In the genomic region with DNA sequence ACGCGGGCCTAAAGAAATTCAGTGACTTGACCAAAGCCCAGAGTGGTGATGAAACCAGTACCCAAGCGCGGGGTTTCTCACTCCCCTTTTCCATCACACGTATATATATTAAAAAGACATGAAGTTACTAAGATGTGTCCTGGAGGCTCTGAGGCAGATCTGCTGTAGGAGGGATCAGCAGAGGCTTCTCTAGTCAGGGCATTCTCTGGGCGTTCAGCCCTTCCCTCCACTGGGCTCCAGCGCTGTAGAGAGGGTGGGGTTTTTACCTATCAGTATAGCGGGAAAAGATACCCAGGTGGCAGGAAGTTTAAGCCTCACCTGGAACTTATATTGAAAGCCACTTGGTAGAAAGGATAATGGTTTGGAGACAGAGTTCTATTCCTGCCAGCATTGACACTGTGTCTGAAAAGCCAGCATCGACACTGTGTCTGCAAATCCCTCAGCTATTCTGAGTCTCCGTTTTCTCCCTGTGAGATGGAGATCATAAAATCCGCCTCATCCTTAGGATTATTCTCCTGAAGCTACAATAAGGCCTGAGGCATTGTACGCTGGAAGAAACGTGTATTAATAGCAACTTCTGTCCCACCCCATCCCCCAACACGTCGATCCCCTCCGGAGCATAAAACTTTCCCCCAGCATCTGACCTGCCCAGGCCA, we compare ENCODE assay signal across 8 cellular contexts. TPM values are rescaled to one million over a fixed set of nuclear protein-coding genes. Genes with fewer than 3 reads are reported as not detected.
DNase-seq lines count a peak whose midpoint lies in the region; ATAC-seq and TF ChIP-seq lines count a peak whose summit lies in the region.

No MANE protein-coding gene starts in this region.

- H3K27me3 ChIP-seq in BJ (ENCODE audit: control insufficient read depth, insufficient read depth, low read length) (no peaks in the 10 kb centered on the region), iPS-15b (ENCODE audit: control insufficient read depth, insufficient read depth, low read length) (peaks cover 26% of the 10 kb centered on the region)

- no peaks in the 10 kb centered on the region for H3K27me3 Mint-ChIP-seq in activated CD8-positive, alpha-beta T cell treated with anti-CD3 and anti-CD28 coated beads, Interleukin-2, amount 10 ng/mL, durations not matched to agents 7 days and 5 days (ENCODE audit: low read depth)
- H3K27me3 Mint-ChIP-seq in stimulated activated memory B cell treated with anti-CD40 and anti-IgM and Interleukin-4, amounts not matched to agents 10 μg/mL and 1 μg/mL and 100 μg/mL, for 72 hours = no peaks in the 10 kb centered on the region

- H3K9ac ChIP-seq in iPS-15b (ENCODE audit: low read depth, low read length) = no peak overlapping the region

- POLR2A ChIA-PET in BJ (lab: Charles Lee) = no interaction called here
- POLR2A ChIA-PET in activated CD8-positive, alpha-beta T cell treated with anti-CD3 and anti-CD28 coated beads, Interleukin-2, amount 10 ng/mL, durations not matched to agents 7 days and 5 days (lab: Charles Lee) = interaction anchor here (0.9 to 5.9 kb wide), 6 partner anchors 9 to 262 kb away, joined by 3 to 44 read pairs (median 8); a partner anchor contains a TSS

- H3K4me3 Mint-ChIP-seq in activated CD8-positive, alpha-beta T cell treated with anti-CD3 and anti-CD28 coated beads, Interleukin-2, amount 10 ng/mL, durations not matched to agents 7 days and 5 days = peak overlapping the region; percentile 93
- peak overlapping the region; percentile 87 for H3K4me3 Mint-ChIP-seq in stimulated activated memory B cell treated with anti-CD40 and anti-IgM and Interleukin-4, amounts not matched to agents 10 μg/mL and 1 μg/mL and 100 μg/mL, for 72 hours

- H3K9me3 Mint-ChIP-seq in activated CD8-positive, alpha-beta T cell treated with anti-CD3 and anti-CD28 coated beads, Interleukin-2, amount 10 ng/mL, durations not matched to agents 7 days and 5 days (ENCODE audit: insufficient read depth) = no peaks in the 10 kb centered on the region
- no peaks in the 10 kb centered on the region for H3K9me3 Mint-ChIP-seq in stimulated activated memory B cell treated with anti-CD40 and anti-IgM and Interleukin-4, amounts not matched to agents 10 μg/mL and 1 μg/mL and 100 μg/mL, for 72 hours

- H3K4me1 ChIP-seq in iPS-15b (ENCODE audit: control insufficient read depth, insufficient read depth, low read length) = peaks cover 3% of the 10 kb centered on the region

- H3K27ac Mint-ChIP-seq in activated CD8-positive, alpha-beta T cell treated with anti-CD3 and anti-CD28 coated beads, Interleukin-2, amount 10 ng/mL, durations not matched to agents 7 days and 5 days = peak overlapping the region; percentile 93
- peak overlapping the region; percentile 98 for H3K27ac Mint-ChIP-seq in stimulated activated memory B cell treated with anti-CD40 and anti-IgM and Interleukin-4, amounts not matched to agents 10 μg/mL and 1 μg/mL and 100 μg/mL, for 72 hours

- no peaks in the 10 kb centered on the region for H3K9me3 ChIP-seq in iPS-15b (ENCODE audit: control insufficient read depth, insufficient read depth, low read length)

- in situ Hi-C loops in KBM-7 (cut with MboI; ENCODE audit: low pct_unique_long_range_greater_than_20kb, low sequenced_read_pairs) = no loop called here

- H3K36me3 ChIP-seq in BJ (ENCODE audit: control insufficient read depth, insufficient read depth, low read length) (peaks cover 2% of the 10 kb centered on the region), iPS-15b (ENCODE audit: control insufficient read depth, insufficient read depth, low read length) (peaks cover 4% of the 10 kb centered on the region)

- no peak for TF ChIP-seq CTCF in BJ (IDR thresholded peaks at IDR 0.05; ENCODE audit: insufficient read depth, low read depth, low read length)

- H3K36me3 Mint-ChIP-seq in activated CD8-positive, alpha-beta T cell treated with anti-CD3 and anti-CD28 coated beads, Interleukin-2, amount 10 ng/mL, durations not matched to agents 7 days and 5 days (ENCODE audit: low read depth) = peaks cover 54% of the 10 kb centered on the region
- peaks cover 24% of the 10 kb centered on the region for H3K36me3 Mint-ChIP-seq in stimulated activated memory B cell treated with anti-CD40 and anti-IgM and Interleukin-4, amounts not matched to agents 10 μg/mL and 1 μg/mL and 100 μg/mL, for 72 hours

- ATAC-seq in HG02973 (IDR thresholded peaks at IDR 0.05; ENCODE audit: unreplicated experiment) = peak; percentile 16
- no peak for ATAC-seq in activated CD8-positive, alpha-beta T cell treated with anti-CD3 and anti-CD28 coated beads, Interleukin-2, amount 10 ng/mL, durations not matched to agents 7 days and 5 days
- ATAC-seq in stimulated activated memory B cell treated with anti-CD40 and anti-IgM and Interleukin-4, amounts not matched to agents 10 μg/mL and 1 μg/mL and 100 μg/mL, for 72 hours = no peak
- no peak for ATAC-seq in GM19455 (IDR thresholded peaks at IDR 0.05; ENCODE audit: unreplicated experiment)

- no peak for DNase-seq in BJ (ENCODE audit: low read depth)
- no peak for DNase-seq in activated CD8-positive, alpha-beta T cell treated with anti-CD3 and anti-CD28 coated beads, Interleukin-2, amount 10 ng/mL, durations not matched to agents 7 days and 5 days
- no peak for DNase-seq in KBM-7
- DNase-seq in cerebellar nuclear complex (lab: John Stamatoyannopoulos, UW) = no peak

- H3K4me3 ChIP-seq in BJ (ENCODE audit: low read depth, low read length) (peak overlapping the region; percentile 78), iPS-15b (ENCODE audit: low read depth, low read length) (peak overlapping the region; percentile 76)

- CTCF ChIA-PET in BJ (lab: Yijun Ruan, JAX) = interaction anchor here (1.2 to 1.8 kb wide), 3 partner anchors 17 to 38 kb away, joined by 4 to 8 read pairs (median 6); no protein-coding TSS in a partner anchor
- CTCF ChIA-PET in activated CD8-positive, alpha-beta T cell treated with anti-CD3 and anti-CD28 coated beads, Interleukin-2, amount 10 ng/mL, durations not matched to agents 7 days and 5 days (lab: Charles Lee) = interaction anchor here (1.0 kb wide), 3 partner anchors 13 to 72 kb away, joined by 3 to 4 read pairs (median 3); no protein-coding TSS in a partner anchor

- H3K4me1 Mint-ChIP-seq in activated CD8-positive, alpha-beta T cell treated with anti-CD3 and anti-CD28 coated beads, Interleukin-2, amount 10 ng/mL, durations not matched to agents 7 days and 5 days (ENCODE audit: low read depth) = peaks cover 70% of the 10 kb centered on the region
- H3K4me1 Mint-ChIP-seq in stimulated activated memory B cell treated with anti-CD40 and anti-IgM and Interleukin-4, amounts not matched to agents 10 μg/mL and 1 μg/mL and 100 μg/mL, for 72 hours = peaks cover 63% of the 10 kb centered on the region

RNA-seq across cellular contexts. Expression of gene PLEKHO1, which starts 0.8 kb away (rescaled TPM):
- polyA plus RNA-seq in BJ (2011; rRNA removed) = 27.9 and 41.3 TPM in 2 replicates
- 26.5 and 31.6 TPM in 2 replicates for polyA minus RNA-seq in BJ (2011; rRNA and poly(A)+ RNA removed)
- total RNA-seq in activated CD8-positive, alpha-beta T cell treated with anti-CD3 and anti-CD28 coated beads, Interleukin-2, amount 10 ng/mL, durations not matched to agents 7 days and 5 days = 100 to 1,000 TPM; 138 to 154 TPM
